In genomic region chr17:17844079-17844478, GRCh38 we compare ENCODE assay signal across 18 cellular contexts. TPM values are rescaled to one million over a fixed set of nuclear protein-coding genes. Genes with fewer than 3 reads are reported as not detected.
A peak's percentile ranks its signal among the peaks of the same experiment; 100 is the strongest.
DNase-seq lines count a peak whose midpoint lies in the region; ATAC-seq and TF ChIP-seq lines count a peak whose summit lies in the region.
"Had no signal": no experiment of that assay in that cellular context is flagged by ENCODE, and none has a peak within 500 bp of the region (broad histone marks: within the 10 kb centered on the region; RNA-seq: fewer than 3 reads in every experiment).

No MANE protein-coding gene starts in this region.

- DNase-seq in CD4-positive, alpha-beta T cell: no peak
- DNase-seq in caudate nucleus (lab: John Stamatoyannopoulos, UW) (no peak), substantia nigra (lab: John Stamatoyannopoulos, UW) (no peak), glomerular visceral epithelial cell (ENCODE audit: extremely low spot score) (no peak), midbrain (lab: John Stamatoyannopoulos, UW) (no peak)
- no peak for DNase-seq in stimulated activated naive CD8-positive, alpha-beta T cell treated with anti-CD3 and anti-CD28 coated beads, Interleukin-15, amount 100 ng/mL, for 72 hours
- DNase-seq: ACHN; CD8-positive, alpha-beta memory T cell; H9; Karpas-422; MM.1S; NCI-H1105; NCI-H187 treated with DMSO at 0.1 percent for 48 hours; NCI-H446 treated with DMSO at 0.1 percent for 48 hours; NCI-H774; Peyer's patch had no signal

- no peaks in the 10 kb centered on the region for H3K9me3 ChIP-seq in CD4-positive, alpha-beta T cell (ENCODE audit: control insufficient read depth, low read length)
- H3K9me3 ChIP-seq: Peyer's patch had no signal

- H3K9me3 Mint-ChIP-seq in CD4-positive, alpha-beta T cell: no peaks in the 10 kb centered on the region
- H3K9me3 Mint-ChIP-seq in stimulated activated naive CD8-positive, alpha-beta T cell treated with anti-CD3 and anti-CD28 coated beads, Interleukin-15, amount 100 ng/mL, for 72 hours: no peaks in the 10 kb centered on the region
- H3K9me3 Mint-ChIP-seq: CD8-positive, alpha-beta memory T cell; H9 had no signal

- intact Hi-C loops in CD4-positive, alpha-beta T cell (cut with DNase I, micrococcal nuclease): no loop called here

- H3K27me3 Mint-ChIP-seq in CD4-positive, alpha-beta T cell: no peaks in the 10 kb centered on the region
- H3K27me3 Mint-ChIP-seq in stimulated activated naive CD8-positive, alpha-beta T cell treated with anti-CD3 and anti-CD28 coated beads, Interleukin-15, amount 100 ng/mL, for 72 hours: no peaks in the 10 kb centered on the region
- H3K27me3 Mint-ChIP-seq: CD8-positive, alpha-beta memory T cell had no signal

- H3K36me3 Mint-ChIP-seq in CD4-positive, alpha-beta T cell (ENCODE audit: low read depth): no peaks in the 10 kb centered on the region

- no peak for TF ChIP-seq CTCF in CD4-positive, alpha-beta T cell (IDR thresholded peaks at IDR 0.05)

- no peak overlapping the region for H3K4me3 Mint-ChIP-seq in CD4-positive, alpha-beta T cell
- H3K4me3 Mint-ChIP-seq in stimulated activated naive CD8-positive, alpha-beta T cell treated with anti-CD3 and anti-CD28 coated beads, Interleukin-15, amount 100 ng/mL, for 72 hours: no peak overlapping the region
- H3K4me3 Mint-ChIP-seq: H9 had no signal

- ATAC-seq in CD4-positive, alpha-beta T cell (ENCODE audit: poor library complexity): no peak
- ATAC-seq in stimulated activated naive CD8-positive, alpha-beta T cell treated with anti-CD3 and anti-CD28 coated beads, Interleukin-15, amount 100 ng/mL, for 72 hours: no peak
- ATAC-seq: HepG2 had no signal

- CTCF ChIA-PET in CD4-positive, alpha-beta T cell (lab: Charles Lee): no interaction called here

- H3K27ac ChIP-seq in CD4-positive, alpha-beta T cell (ENCODE audit: low read depth, low read length): no peak overlapping the region
- H3K27ac ChIP-seq in caudate nucleus (ENCODE audit: low read depth, low read length) (peak overlapping the region; percentile 67), layer of hippocampus (ENCODE audit: low read depth, low read length) (peak overlapping the region; percentile 76), substantia nigra (ENCODE audit: low read depth, low read length, poor library complexity, severe bottlenecking) (peak overlapping the region; percentile 75)
- H3K27ac ChIP-seq: Peyer's patch had no signal

- no peaks in the 10 kb centered on the region for H3K27me3 ChIP-seq in CD4-positive, alpha-beta T cell (ENCODE audit: control insufficient read depth, insufficient read depth, low read length)
- H3K27me3 ChIP-seq in layer of hippocampus (ENCODE audit: control insufficient read depth, insufficient read depth, low read length): no peaks in the 10 kb centered on the region
- H3K27me3 ChIP-seq: Peyer's patch had no signal

- POLR2A ChIA-PET in CD4-positive, alpha-beta T cell (lab: Charles Lee): no interaction called here

- peak overlapping the region; percentile 47 for H3K27ac Mint-ChIP-seq in CD4-positive, alpha-beta T cell
- no peak overlapping the region for H3K27ac Mint-ChIP-seq in stimulated activated naive CD8-positive, alpha-beta T cell treated with anti-CD3 and anti-CD28 coated beads, Interleukin-15, amount 100 ng/mL, for 72 hours
- H3K27ac Mint-ChIP-seq: H9 had no signal

- peaks cover 33% of the 10 kb centered on the region for H3K4me1 Mint-ChIP-seq in CD4-positive, alpha-beta T cell (ENCODE audit: low read depth)
- H3K4me1 Mint-ChIP-seq in stimulated activated naive CD8-positive, alpha-beta T cell treated with anti-CD3 and anti-CD28 coated beads, Interleukin-15, amount 100 ng/mL, for 72 hours: peaks cover 60% of the 10 kb centered on the region

RNA-seq across cellular contexts. Expression of gene SREBF1, which starts 7.3 kb away (rescaled TPM):
- 100 to 1,000 TPM; 249 to 264 TPM for total RNA-seq in CD4-positive, alpha-beta T cell
